ENCODE assay signal across 11 cellular contexts in the genomic region with DNA sequence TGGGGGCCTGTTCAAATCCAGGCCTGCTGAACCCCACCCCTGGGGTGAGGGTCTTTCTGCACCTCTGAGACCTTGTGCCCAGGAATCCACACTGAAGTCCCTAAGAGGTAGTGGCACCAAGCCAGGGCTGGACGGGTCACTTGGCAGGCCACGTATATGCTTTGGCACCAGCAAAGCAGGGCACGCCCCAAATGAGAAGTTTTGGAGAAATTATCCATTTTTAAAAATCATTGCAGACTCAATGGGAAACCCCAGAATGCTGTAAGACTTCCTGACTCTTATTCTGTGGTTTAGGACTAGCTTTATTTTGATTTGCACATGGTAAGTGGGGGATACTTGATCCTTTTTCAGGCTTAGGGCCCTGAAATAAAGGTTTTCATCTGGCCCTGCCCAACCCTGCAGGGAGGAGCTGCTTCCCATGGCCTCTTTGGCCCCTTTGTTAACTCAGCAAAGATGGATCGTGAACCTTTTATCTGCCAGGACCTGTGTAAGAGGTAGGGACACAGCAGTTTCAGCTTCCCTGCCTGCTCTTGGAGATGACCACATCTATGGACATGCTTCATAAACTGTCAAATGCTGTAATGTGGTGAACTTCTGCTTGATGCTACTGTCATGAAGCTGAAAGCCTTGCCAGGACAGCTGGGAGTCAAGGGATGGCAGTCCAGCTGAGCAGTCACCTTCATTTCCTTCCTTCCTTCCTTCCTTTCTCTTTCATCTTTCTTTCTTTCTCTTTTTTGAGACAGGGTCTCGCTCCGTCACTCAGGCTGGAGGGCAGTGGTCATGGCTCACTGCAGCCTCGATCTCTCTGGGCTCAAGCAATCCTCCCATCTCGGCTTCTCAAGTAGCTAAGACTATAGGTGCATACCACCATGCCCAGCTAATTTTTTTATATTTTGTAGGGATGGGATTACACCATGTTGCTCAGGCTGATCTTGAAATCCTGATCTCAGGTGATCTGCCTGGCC.
A peak's percentile ranks its signal among the peaks of the same experiment; 100 is the strongest.
DNase-seq lines count a peak whose midpoint lies in the region; ATAC-seq and TF ChIP-seq lines count a peak whose summit lies in the region.
"Had no signal": no experiment of that assay in that cellular context is flagged by ENCODE, and none has a peak within 500 bp of the region (broad histone marks: within the 10 kb centered on the region; RNA-seq: fewer than 3 reads in every experiment).

No MANE protein-coding gene starts in this region.

- no peak for TF ChIP-seq EP300 in esophagus muscularis mucosa (IDR thresholded peaks at IDR 0.05)

- H3K36me3 Mint-ChIP-seq in nephron (ENCODE audit: low read depth) (peaks cover 4% of the 10 kb centered on the region), Caco-2 (ENCODE audit: insufficient read depth, unreplicated experiment) (no peaks in the 10 kb centered on the region)
- no peaks in the 10 kb centered on the region for H3K36me3 Mint-ChIP-seq in activated CD4-positive, alpha-beta T cell treated with anti-CD3 and anti-CD28 coated beads for 36 hours (ENCODE audit: low read depth)

- WGBS in esophagus muscularis mucosa: 75% methylated on average over 8 of the region's 8 CpGs

- H3K4me1 Mint-ChIP-seq in nephron (peaks cover 53% of the 10 kb centered on the region), Caco-2 (ENCODE audit: low read depth, unreplicated experiment) (peaks cover 5% of the 10 kb centered on the region)
- H3K4me1 Mint-ChIP-seq in activated CD4-positive, alpha-beta T cell treated with anti-CD3 and anti-CD28 coated beads for 36 hours: peaks cover 4% of the 10 kb centered on the region

- H3K36me3 ChIP-seq in esophagus muscularis mucosa (no peaks in the 10 kb centered on the region), Caco-2 (ENCODE audit: control insufficient read depth, insufficient read depth, low read length) (no peaks in the 10 kb centered on the region; the same call in 1 of the 2 replicates), left lung (no peaks in the 10 kb centered on the region)
- H3K36me3 ChIP-seq: BE2C had no signal

- H3K4me1 ChIP-seq in esophagus muscularis mucosa (peaks cover 38 to 60% (median 48%) of the 10 kb centered on the region in 4 donors), Caco-2 (0 out of 2 replicates have a peak, but pooled peaks cover under 1% of the 10 kb centered on the region), left lung (peaks cover 29 to 33% of the 10 kb centered on the region in 2 donors)
- H3K4me1 ChIP-seq: BE2C had no signal

- H3K27ac ChIP-seq in AG04450 (ENCODE audit: low read depth, low read length): peak overlapping the region; percentile 23
- H3K27ac ChIP-seq in esophagus muscularis mucosa (replicated peaks in 1 of 4): peak overlapping the region; percentile 55 to 73 (median 69)
- H3K27ac ChIP-seq in left lung: peak overlapping the region in 1 of 2 donors; percentile 66

- CTCF ChIA-PET in AG04450 (lab: Charles Lee) (interaction anchor here (0.5 to 5.0 kb wide), 3 partner anchors 11 to 35 kb away, joined by 6 to 19 read pairs (median 10); no protein-coding TSS in a partner anchor), Caco-2 (lab: Charles Lee) (interaction anchor here (2.1 kb wide), 1 partner anchor 35 kb away, joined by 7 read pairs; no protein-coding TSS in a partner anchor)
- CTCF ChIA-PET in activated CD4-positive, alpha-beta T cell treated with anti-CD3 and anti-CD28 coated beads for 36 hours (lab: Charles Lee): interaction anchor here (0.7 kb wide), 1 partner anchor 1538 kb away, joined by 4 read pairs; no protein-coding TSS in a partner anchor

- H3K9me3 Mint-ChIP-seq in nephron (no peaks in the 10 kb centered on the region), Caco-2 (ENCODE audit: unreplicated experiment) (no peaks in the 10 kb centered on the region)
- no peaks in the 10 kb centered on the region for H3K9me3 Mint-ChIP-seq in activated CD4-positive, alpha-beta T cell treated with anti-CD3 and anti-CD28 coated beads for 36 hours (ENCODE audit: low read depth)

- BruUV-seq in Caco-2 (replicated peaks; lab: Mats Ljungman, UMichigan): no TSS peak

- ATAC-seq in activated CD4-positive, alpha-beta T cell treated with anti-CD3 and anti-CD28 coated beads for 36 hours: no peak
- no peak for ATAC-seq in left lung
- no peak for ATAC-seq in GM21737 (IDR thresholded peaks at IDR 0.05; ENCODE audit: unreplicated experiment)

- no peak overlapping the region for H3K4me3 ChIP-seq in AG04450 (ENCODE audit: low read depth, low read length)
- H3K4me3 ChIP-seq in esophagus muscularis mucosa: no peak overlapping the region
- no peak overlapping the region for H3K4me3 ChIP-seq in Caco-2 (ENCODE audit: low read depth, low read length)
- H3K4me3 ChIP-seq in left lung: no peak overlapping the region

- no peak for DNase-seq in AG04450 (ENCODE audit: low read depth, low spot score)
- peak; percentile 23 for DNase-seq in NCI-H226
- DNase-seq in esophagus muscularis mucosa (ENCODE audit: extremely low spot score): no peak
- no peak for DNase-seq in activated CD4-positive, alpha-beta T cell treated with anti-CD3 and anti-CD28 coated beads for 36 hours
- DNase-seq in Caco-2: no peak
- DNase-seq in left lung: no peak
- DNase-seq: BE2C, MM.1S, SHP77 had no signal

- H3K9me3 ChIP-seq in AG04450 (ENCODE audit: control insufficient read depth, insufficient read depth, low read length): peaks cover 4% of the 10 kb centered on the region; the same call in 1 of the 2 replicates
- H3K9me3 ChIP-seq in esophagus muscularis mucosa: peaks cover 0 to 6% (median 0%) of the 10 kb centered on the region in 4 donors
- no peaks in the 10 kb centered on the region for H3K9me3 ChIP-seq in Caco-2
- no peaks in the 10 kb centered on the region for H3K9me3 ChIP-seq in left lung
- H3K9me3 ChIP-seq: BE2C had no signal

- intact Hi-C loops in esophagus muscularis mucosa (cut with DNase I) (loop anchor here (10.0 kb wide), 1 partner anchor 574 kb away; a partner anchor contains a TSS), Caco-2 (cut with micrococcal nuclease; ENCODE audit: unreplicated experiment) (no loop called here), left lung (cut with DNase I) (no loop called here)
- intact Hi-C loops in activated CD4-positive, alpha-beta T cell treated with anti-CD3 and anti-CD28 coated beads for 36 hours (cut with DNase I, micrococcal nuclease): no loop called here

- no peak overlapping the region for H3K4me3 Mint-ChIP-seq in nephron
- H3K4me3 Mint-ChIP-seq in activated CD4-positive, alpha-beta T cell treated with anti-CD3 and anti-CD28 coated beads for 36 hours: no peak overlapping the region
- H3K4me3 Mint-ChIP-seq in Caco-2 (ENCODE audit: unreplicated experiment): no peak overlapping the region

- peak overlapping the region; percentile 26 to 77 (median 72) for H3K27ac Mint-ChIP-seq in nephron
- no peak overlapping the region for H3K27ac Mint-ChIP-seq in activated CD4-positive, alpha-beta T cell treated with anti-CD3 and anti-CD28 coated beads for 36 hours
- no peak overlapping the region for H3K27ac Mint-ChIP-seq in Caco-2 (ENCODE audit: unreplicated experiment)

- H3K27me3 Mint-ChIP-seq in nephron (ENCODE audit: low read depth) (no peaks in the 10 kb centered on the region), Caco-2 (ENCODE audit: insufficient read depth, unreplicated experiment) (no peaks in the 10 kb centered on the region)
- no peaks in the 10 kb centered on the region for H3K27me3 Mint-ChIP-seq in activated CD4-positive, alpha-beta T cell treated with anti-CD3 and anti-CD28 coated beads for 36 hours

- no peak for TF ChIP-seq POLR2A in esophagus muscularis mucosa (IDR thresholded peaks at IDR 0.05; ENCODE audit: low read depth)

- H3K27me3 ChIP-seq in AG04450 (ENCODE audit: control insufficient read depth, insufficient read depth, low read length): no peaks in the 10 kb centered on the region
- no peaks in the 10 kb centered on the region for H3K27me3 ChIP-seq in esophagus muscularis mucosa
- no peaks in the 10 kb centered on the region for H3K27me3 ChIP-seq in Caco-2 (replicated peaks; ENCODE audit: control insufficient read depth, insufficient read depth, low read length)
- peaks cover 0 to 6% of the 10 kb centered on the region in 2 donors for H3K27me3 ChIP-seq in left lung
- H3K27me3 ChIP-seq: BE2C had no signal

- POLR2A ChIA-PET in AG04450 (lab: Yijun Ruan, JAX) (no interaction called here), Caco-2 (lab: Charles Lee) (no interaction called here)
- POLR2A ChIA-PET in activated CD4-positive, alpha-beta T cell treated with anti-CD3 and anti-CD28 coated beads for 36 hours (lab: Charles Lee): interaction anchor here (0.6 kb wide), 1 partner anchor 63 kb away, joined by 4 read pairs; no protein-coding TSS in a partner anchor

- no peak for TF ChIP-seq CTCF in AG04450 (IDR thresholded peaks at IDR 0.05; ENCODE audit: low read depth, low read length)
- no peak for TF ChIP-seq CTCF in esophagus muscularis mucosa (IDR thresholded peaks at IDR 0.05)
- no peak for TF ChIP-seq CTCF in nephron (IDR thresholded peaks at IDR 0.05; ENCODE audit: unreplicated experiment in 3 of 3)
- no peak for TF ChIP-seq CTCF in Caco-2 (IDR thresholded peaks at IDR 0.05; ENCODE audit: insufficient read depth in 1 of 2, low read depth in 1 of 2, low read length in 1 of 2, severe bottlenecking in 1 of 2, unreplicated experiment in 1 of 2)
- no peak for TF ChIP-seq CTCF in left lung (IDR thresholded peaks at IDR 0.05)

Comparison
In these comparisons a context has a peak if more than half of its experiments do, and no peak if none do; other contexts are left out.
1. H3K27ac Mint-ChIP-seq: peak in nephron (3 of 3); none in activated CD4-positive, alpha-beta T cell treated with anti-CD3 and anti-CD28 coated beads for 36 hours (single experiment) and Caco-2 (single experiment).